Comparison of ENCODE assay signal across 1 cellular context in genomic region chr3:50221413-50222168, GRCh38.
TF ChIP-seq lines count a peak whose summit lies in the region.

No MANE protein-coding gene starts in this region.

TF ChIP-seq in K562, 482 proteins besides CTCF, POLR2A, EP300 and RAD21:
- no peak for TF ChIP-seq HDGF (IDR thresholded peaks at IDR 0.05)
- no peak for TF ChIP-seq PHTF2 (CRISPR knock-in tag; IDR thresholded peaks at IDR 0.05)
- TF ChIP-seq HIVEP1 (CRISPR knock-in tag; IDR thresholded peaks at IDR 0.05): no peak
- TF ChIP-seq SIX5 (IDR thresholded peaks at IDR 0.05; ENCODE audit: borderline replicate concordance in 1 of 2, insufficient read depth in 1 of 2, low read depth in 1 of 2, low read length in 2 of 2): no peak
- TF ChIP-seq RB1 (IDR thresholded peaks at IDR 0.05; ENCODE audit: low read depth): no peak
- no peak for TF ChIP-seq MECOM (CRISPR knock-in tag; IDR thresholded peaks at IDR 0.05)
- TF ChIP-seq RCOR1 (IDR thresholded peaks at IDR 0.05; ENCODE audit: borderline replicate concordance in 1 of 2, low read depth in 2 of 2, low read length in 2 of 2): no peak
- TF ChIP-seq CEBPZ (IDR thresholded peaks at IDR 0.05; ENCODE audit: borderline replicate concordance, low read depth, low read length): no peak
- TF ChIP-seq ZBTB9 (CRISPR knock-in tag; IDR thresholded peaks at IDR 0.05): no peak
- no peak for TF ChIP-seq ZC3H4 (CRISPR knock-in tag; IDR thresholded peaks at IDR 0.05; ENCODE audit: borderline replicate concordance)
- TF ChIP-seq SRSF1 (IDR thresholded peaks at IDR 0.05; ENCODE audit: low read depth, low read length): no peak
- TF ChIP-seq BCOR (IDR thresholded peaks at IDR 0.05): no peak
- no peak for TF ChIP-seq SRSF3 (IDR thresholded peaks at IDR 0.05; ENCODE audit: insufficient read depth, low read length)
- no peak for TF ChIP-seq ARID2 (IDR thresholded peaks at IDR 0.05)
- TF ChIP-seq MCM3 (IDR thresholded peaks at IDR 0.05): no peak
- TF ChIP-seq FIP1L1 (IDR thresholded peaks at IDR 0.05; ENCODE audit: low read depth, low read length, poor library complexity, severe bottlenecking): no peak
- TF ChIP-seq ZNF57 (CRISPR knock-in tag; IDR thresholded peaks at IDR 0.05): no peak
- no peak for TF ChIP-seq BCL6 (CRISPR knock-in tag; IDR thresholded peaks at IDR 0.05)
- TF ChIP-seq MTA2 (IDR thresholded peaks at IDR 0.05; ENCODE audit: low read depth): no peak
